In genomic region chr3:127734181-127734720, GRCh38 we compare ENCODE assay signal across 12 cellular contexts.
DNase-seq lines count a peak whose midpoint lies in the region; ATAC-seq and TF ChIP-seq lines count a peak whose summit lies in the region.
"Had no signal": no experiment of that assay in that cellular context is flagged by ENCODE, and none has a peak within 500 bp of the region (broad histone marks: within the 10 kb centered on the region; RNA-seq: fewer than 3 reads in every experiment).

No MANE protein-coding gene starts in this region.

- CTCF ChIA-PET in AG04450 (lab: Charles Lee), result no interaction called here

- DNase-seq in AG04450 (ENCODE audit: low read depth, low spot score) (no peak), dorsolateral prefrontal cortex (peak in 1 of 10 donors; percentile 21), HAP-1 (ENCODE audit: low spot score in 2 of 2) (no peak), ureter (ENCODE audit: low spot score) (no peak)
- no peak for DNase-seq in activated CD4-positive, alpha-beta T cell treated with anti-CD3 and anti-CD28 coated beads for 1 hour
- DNase-seq: erythroblast; NCI-H1417 treated with DMSO at 0.1 percent for 48 hours; occipital lobe; stimulated activated CD4-positive, alpha-beta T cell treated with anti-CD3 and anti-CD28 coated beads, Interleukin-4, amount 100 ng/mL, for 4 hours had no signal

- in situ Hi-C loops in HAP-1 (cut with MboI; ENCODE audit: low sequenced_read_pairs), result no loop called here

- H3K9me3 ChIP-seq in AG04450 (ENCODE audit: control insufficient read depth, insufficient read depth, low read length) (no peaks in the 10 kb centered on the region), OCI-LY3 (ENCODE audit: insufficient read depth, low read length) (no peaks in the 10 kb centered on the region), HAP-1 (no peaks in the 10 kb centered on the region)

- no peak overlapping the region for H2AFZ ChIP-seq in OCI-LY3 (ENCODE audit: low read depth, low read length)

- peaks cover 86% of the 10 kb centered on the region for H3K79me2 ChIP-seq in OCI-LY3 (ENCODE audit: low read length)

- H3K4me1 ChIP-seq in OCI-LY3 (ENCODE audit: low read length) (peaks cover 92% of the 10 kb centered on the region), rectal smooth muscle tissue (ENCODE audit: control insufficient read depth, insufficient read depth, low read length) (peaks cover 9% of the 10 kb centered on the region), HAP-1 (0 out of 2 replicates have a peak, but pooled peaks cover 2% of the 10 kb centered on the region)

- H3K27me3 ChIP-seq in AG04450 (ENCODE audit: control insufficient read depth, insufficient read depth, low read length) (no peaks in the 10 kb centered on the region), OCI-LY3 (ENCODE audit: low read depth, low read length) (no peaks in the 10 kb centered on the region), dorsolateral prefrontal cortex (no peaks in the 10 kb centered on the region), rectal smooth muscle tissue (ENCODE audit: control insufficient read depth, insufficient read depth, low read length) (no peaks in the 10 kb centered on the region), HAP-1 (ENCODE audit: low read depth) (peaks cover 12% of the 10 kb centered on the region)

- H4K20me1 ChIP-seq in OCI-LY3 (ENCODE audit: insufficient read depth, low read length), result no peaks in the 10 kb centered on the region

- POLR2A ChIA-PET in AG04450 (lab: Yijun Ruan, JAX), result no interaction called here

- H3K9ac ChIP-seq in OCI-LY3 (ENCODE audit: low read length) (peak overlapping the region; percentile 84), rectal smooth muscle tissue (ENCODE audit: low read length) (no peak overlapping the region)

- peak overlapping the region; percentile 93 for H3K27ac ChIP-seq in AG04450 (ENCODE audit: low read depth, low read length)
- H3K27ac ChIP-seq in OCI-LY3 (ENCODE audit: low read length), result peak overlapping the region; percentile 95
- H3K27ac ChIP-seq in dorsolateral prefrontal cortex, result peak overlapping the region in 53 of 59 donors; percentile 2 to 94 (median 68)
- peak overlapping the region; percentile 24 for H3K27ac ChIP-seq in rectal smooth muscle tissue (ENCODE audit: low read depth, low read length)

- intact Hi-C loops in dorsolateral prefrontal cortex (cut with DNase I), result no loop called here

- H3K36me3 ChIP-seq in OCI-LY3 (replicated peaks; ENCODE audit: low read depth, low read length) (peaks cover 27% of the 10 kb centered on the region), rectal smooth muscle tissue (ENCODE audit: control insufficient read depth, insufficient read depth, low read length) (no peaks in the 10 kb centered on the region), HAP-1 (replicated peaks) (no peaks in the 10 kb centered on the region)

- no peak for ATAC-seq in GM18511 (IDR thresholded peaks at IDR 0.05; ENCODE audit: unreplicated experiment)

- TF ChIP-seq CTCF in AG04450 (IDR thresholded peaks at IDR 0.05; ENCODE audit: low read depth, low read length) (no peak), OCI-LY3 (IDR thresholded peaks at IDR 0.05; ENCODE audit: low read depth, low read length) (no peak), dorsolateral prefrontal cortex (IDR thresholded peaks at IDR 0.05 in 54 of 56, conservative IDR thresholded peaks at IDR 0.05 in 2 of 56; ENCODE audit: low read depth in 1 of 56, partially characterized antibody in 56 of 56) (no peak)

- no peak overlapping the region for H3K4me3 ChIP-seq in AG04450 (ENCODE audit: low read depth, low read length)
- peak overlapping the region; percentile 74 for H3K4me3 ChIP-seq in OCI-LY3 (ENCODE audit: low read length)
- H3K4me3 ChIP-seq in dorsolateral prefrontal cortex, result peak overlapping the region in 9 of 59 donors; percentile 0 to 44 (median 18)
- H3K4me3 ChIP-seq in rectal smooth muscle tissue (ENCODE audit: low read length), result no peak overlapping the region
- no peak overlapping the region for H3K4me3 ChIP-seq in HAP-1

- H3K4me2 ChIP-seq in OCI-LY3 (ENCODE audit: low read length), result peak overlapping the region; percentile 81

Comparison
In these comparisons a context has a peak if more than half of its experiments do, and no peak if none do; other contexts are left out.
1. H3K27ac ChIP-seq: peak in every context shown above with its lines; median percentile 95 in OCI-LY3; 93 in AG04450; 68 in dorsolateral prefrontal cortex; 24 in rectal smooth muscle tissue.